Comparison of ENCODE assay signal across 1 cellular context in genomic region chr18:79781331-79781941, GRCh38.
TF ChIP-seq lines count a peak whose summit lies in the region.

No MANE protein-coding gene starts in this region.

TF ChIP-seq in HepG2, 621 proteins besides CTCF, POLR2A, EP300 and RAD21 (continued from another document and continues in another):
- no peak for TF ChIP-seq KIAA2018 (CRISPR knock-in tag; IDR thresholded peaks at IDR 0.05; ENCODE audit: borderline replicate concordance)
- no peak for TF ChIP-seq ZNF143 (CRISPR knock-in tag; IDR thresholded peaks at IDR 0.05)
- no peak for TF ChIP-seq HNF1A (IDR thresholded peaks at IDR 0.05; ENCODE audit: low read depth)
- no peak for TF ChIP-seq HNF1A (CRISPR knock-in tag; IDR thresholded peaks at IDR 0.05; ENCODE audit: borderline replicate concordance)
- no peak for TF ChIP-seq ZKSCAN5 (CRISPR knock-in tag; IDR thresholded peaks at IDR 0.05)
- no peak for TF ChIP-seq ZNF350 (CRISPR knock-in tag; IDR thresholded peaks at IDR 0.05; ENCODE audit: borderline replicate concordance, low read depth)
- no peak for TF ChIP-seq ZMYM4 (CRISPR knock-in tag; IDR thresholded peaks at IDR 0.05)
- no peak for TF ChIP-seq ZNF713 (CRISPR knock-in tag; IDR thresholded peaks at IDR 0.05)
- no peak for TF ChIP-seq ZNF513 (CRISPR knock-in tag; conservative IDR thresholded peaks at IDR 0.05)
- TF ChIP-seq ATF2 (CRISPR knock-in tag; IDR thresholded peaks at IDR 0.05), result no peak
- TF ChIP-seq ZNF572 (CRISPR knock-in tag; IDR thresholded peaks at IDR 0.05), result no peak
- TF ChIP-seq RXRA (CRISPR knock-in tag; IDR thresholded peaks at IDR 0.05), result no peak
- TF ChIP-seq ZNF280B (CRISPR knock-in tag; IDR thresholded peaks at IDR 0.05; ENCODE audit: borderline replicate concordance), result 0 out of 2 replicates have a peak, but pooled peaks have one; percentile 28
- TF ChIP-seq ZBTB37 (CRISPR knock-in tag; IDR thresholded peaks at IDR 0.05), result no peak
- no peak for TF ChIP-seq HOXA5 (CRISPR knock-in tag; IDR thresholded peaks at IDR 0.05)
- no peak for TF ChIP-seq WIZ (CRISPR knock-in tag; IDR thresholded peaks at IDR 0.05)
- peak; percentile 59; the same call in 1 of the 2 replicates for TF ChIP-seq ARID5B (CRISPR knock-in tag; IDR thresholded peaks at IDR 0.05)
- no peak for TF ChIP-seq MYC (CRISPR knock-in tag; IDR thresholded peaks at IDR 0.05; ENCODE audit: borderline replicate concordance)
- no peak for TF ChIP-seq SNAPC4 (CRISPR knock-in tag; IDR thresholded peaks at IDR 0.05)
- no peak for TF ChIP-seq FOXA1 (IDR thresholded peaks at IDR 0.05)
- TF ChIP-seq FOXA1 (CRISPR knock-in tag; IDR thresholded peaks at IDR 0.05), result peak; percentile 10; the same call in 1 of the 2 replicates
- TF ChIP-seq ZMAT3 (CRISPR knock-in tag; conservative IDR thresholded peaks at IDR 0.05), result no peak
- TF ChIP-seq PCBP2 (optimal IDR thresholded peaks at IDR 0.05; ENCODE audit: low read depth, low read length, poor library complexity, severe bottlenecking), result no peak
